ENCODE assay signal across 1 cellular context in genomic region chr7:65006094-65006992, GRCh38.
TF ChIP-seq lines count a peak whose summit lies in the region.

TSS of gene ERV3-1 (minus strand) at chr7:65006687. CDS start at chr7:64993026, 13,661 bp downstream.

TF ChIP-seq in HepG2, 621 proteins besides CTCF, POLR2A, EP300 and RAD21 (continued from another document and continues in another):
- TF ChIP-seq UBTF (CRISPR knock-in tag; IDR thresholded peaks at IDR 0.05) (peak; percentile 88), TFE3 (CRISPR knock-in tag; IDR thresholded peaks at IDR 0.05) (peak; percentile 56; the same call in 1 of the 2 replicates), ZNF709 (CRISPR knock-in tag; IDR thresholded peaks at IDR 0.05) (no peak; the same call in 1 of the 2 replicates), ZNF775 (CRISPR knock-in tag; IDR thresholded peaks at IDR 0.05; ENCODE audit: borderline replicate concordance) (no peak), TCF12 (IDR thresholded peaks at IDR 0.05) (no peak), TCF12 (CRISPR knock-in tag; IDR thresholded peaks at IDR 0.05) (no peak), KDM6A (CRISPR knock-in tag; IDR thresholded peaks at IDR 0.05; ENCODE audit: low read depth) (no peak), TBX2 (CRISPR knock-in tag; IDR thresholded peaks at IDR 0.05; ENCODE audit: borderline replicate concordance) (peak; percentile 83), ZNF549 (CRISPR knock-in tag; IDR thresholded peaks at IDR 0.05) (no peak), ZNF446 (CRISPR knock-in tag; IDR thresholded peaks at IDR 0.05) (no peak), ZNF737 (CRISPR knock-in tag; IDR thresholded peaks at IDR 0.05; ENCODE audit: borderline replicate concordance) (no peak), ZNF512B (CRISPR knock-in tag; IDR thresholded peaks at IDR 0.05; ENCODE audit: borderline replicate concordance) (no peak), SRSF1 (optimal IDR thresholded peaks at IDR 0.05; ENCODE audit: low read depth, low read length) (no peak), NCOR1 (IDR thresholded peaks at IDR 0.05; ENCODE audit: borderline replicate concordance, low read length) (no peak), DMTF1 (CRISPR knock-in tag; IDR thresholded peaks at IDR 0.05) (no peak), MATR3 (CRISPR knock-in tag; IDR thresholded peaks at IDR 0.05) (no peak), TCF7 (IDR thresholded peaks at IDR 0.05; ENCODE audit: low read depth) (no peak), RXRA (CRISPR knock-in tag; IDR thresholded peaks at IDR 0.05) (no peak), ZBTB14 (CRISPR knock-in tag; IDR thresholded peaks at IDR 0.05) (no peak), KAT7 (CRISPR knock-in tag; IDR thresholded peaks at IDR 0.05; ENCODE audit: borderline replicate concordance) (no peak; the same call in 1 of the 2 replicates), ETS1 (CRISPR knock-in tag; IDR thresholded peaks at IDR 0.05) (no peak), THAP9 (CRISPR knock-in tag; IDR thresholded peaks at IDR 0.05; ENCODE audit: borderline replicate concordance) (peak; percentile 51; the same call in 1 of the 2 replicates), ATF7 (IDR thresholded peaks at IDR 0.05) (no peak), ATF7 (CRISPR knock-in tag; IDR thresholded peaks at IDR 0.05) (no peak), ZNF687 (CRISPR knock-in tag; IDR thresholded peaks at IDR 0.05) (peak; percentile 84), ZFP36L1 (CRISPR knock-in tag; IDR thresholded peaks at IDR 0.05) (peak; percentile 61; the same call in 1 of the 2 replicates), KDM1A (CRISPR knock-in tag; IDR thresholded peaks at IDR 0.05) (no peak), ZBTB7B (CRISPR knock-in tag; IDR thresholded peaks at IDR 0.05) (no peak), ZMAT5 (CRISPR knock-in tag; IDR thresholded peaks at IDR 0.05; ENCODE audit: borderline replicate concordance, low read depth) (no peak), ZNF280D (CRISPR knock-in tag; IDR thresholded peaks at IDR 0.05) (no peak), POLR2G (IDR thresholded peaks at IDR 0.05; ENCODE audit: low read depth, low read length) (peak; percentile 98), KDM2A (CRISPR knock-in tag; IDR thresholded peaks at IDR 0.05; ENCODE audit: borderline replicate concordance, low read depth) (peak; percentile 55; the same call in 1 of the 2 replicates), NONO (IDR thresholded peaks at IDR 0.05) (no peak), NONO (CRISPR knock-in tag; conservative IDR thresholded peaks at IDR 0.05) (peak; percentile 78), ZNF260 (CRISPR knock-in tag; IDR thresholded peaks at IDR 0.05; ENCODE audit: borderline replicate concordance, low read depth) (no peak), MIXL1 (CRISPR knock-in tag; IDR thresholded peaks at IDR 0.05) (no peak), ZNF589 (CRISPR knock-in tag; conservative IDR thresholded peaks at IDR 0.05) (no peak)
